Comparison of ENCODE assay signal across 8 cellular contexts in the genomic region with DNA sequence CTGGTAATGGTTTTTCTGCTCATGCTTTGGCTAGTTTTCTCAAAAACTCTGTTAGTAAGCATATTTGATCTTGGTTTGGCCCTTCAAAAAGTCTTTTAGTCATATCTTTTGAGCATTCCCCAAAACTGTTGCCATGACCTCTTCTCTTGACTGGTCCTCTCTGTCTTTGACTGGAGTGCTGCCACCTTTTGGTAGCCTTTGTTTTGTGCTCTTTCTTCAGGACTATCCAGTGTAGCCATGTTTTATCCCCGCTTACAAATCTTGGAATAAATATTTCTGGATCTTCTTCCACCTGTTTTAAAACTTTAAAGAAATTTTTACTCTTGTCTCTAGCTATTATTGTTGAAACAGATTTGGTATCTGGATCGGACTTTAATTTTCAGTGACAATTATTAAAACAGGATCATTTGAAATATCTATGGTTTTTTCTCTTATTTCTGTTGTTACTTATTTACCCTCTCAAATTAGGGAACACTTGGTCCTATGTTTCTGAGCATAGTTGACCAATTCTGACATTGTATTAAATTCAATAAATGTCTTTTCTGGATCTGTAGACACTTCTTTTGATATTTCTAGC. TPM values are rescaled to one million over a fixed set of nuclear protein-coding genes. Genes with fewer than 3 reads are reported as not detected.
DNase-seq lines count a peak whose midpoint lies in the region; ATAC-seq and TF ChIP-seq lines count a peak whose summit lies in the region.

No MANE protein-coding gene starts in this region.

- TF ChIP-seq CTCF in DOHH2 (IDR thresholded peaks at IDR 0.05; ENCODE audit: low read depth, low read length, poor library complexity, severe bottlenecking) (peak; percentile 71), HFFc6 (IDR thresholded peaks at IDR 0.05) (peak; percentile 78), SU-DHL-6 (IDR thresholded peaks at IDR 0.05; ENCODE audit: insufficient read depth, low read length, poor library complexity, severe bottlenecking) (peak; percentile 57)

- ATAC-seq in GM21526 (IDR thresholded peaks at IDR 0.05; ENCODE audit: low FRiP score, unreplicated experiment) = no peak

- H3K9me3 Mint-ChIP-seq in HFFc6 = peaks cover 6% of the 10 kb centered on the region; the same call in 1 of the 2 replicates

- peaks cover 20% of the 10 kb centered on the region for H3K4me1 ChIP-seq in DOHH2 (ENCODE audit: control insufficient read depth, low read length)
- no peaks in the 10 kb centered on the region for H3K4me1 ChIP-seq in effector memory CD4-positive, alpha-beta T cell (ENCODE audit: control insufficient read depth, insufficient read depth, low read length, poor library complexity, severe bottlenecking)

- H2AFZ ChIP-seq in SU-DHL-6 (ENCODE audit: low read depth, low read length, severe bottlenecking) = no peak overlapping the region

- H3K79me2 ChIP-seq in DOHH2 (ENCODE audit: control insufficient read depth, low read length) (no peaks in the 10 kb centered on the region), SU-DHL-6 (ENCODE audit: insufficient read depth, low read length) (0 out of 2 replicates have a peak, but pooled peaks cover 5% of the 10 kb centered on the region)

- H3K27me3 ChIP-seq in DOHH2 (ENCODE audit: control insufficient read depth, low read length) = no peaks in the 10 kb centered on the region
- no peaks in the 10 kb centered on the region for H3K27me3 ChIP-seq in SU-DHL-6 (ENCODE audit: low read length)
- peaks cover 3% of the 10 kb centered on the region for H3K27me3 ChIP-seq in effector memory CD4-positive, alpha-beta T cell (replicated peaks; ENCODE audit: control insufficient read depth, insufficient read depth, low read length, poor library complexity, severe bottlenecking)

- peak overlapping the region; percentile 23; the same call in 1 of the 2 replicates for H3K4me2 ChIP-seq in DOHH2 (ENCODE audit: low read length)
- H3K4me2 ChIP-seq in SU-DHL-6 (ENCODE audit: low read depth, low read length, poor library complexity, severe bottlenecking) = no peak overlapping the region

- peaks cover 16% of the 10 kb centered on the region for H3K27me3 Mint-ChIP-seq in HFFc6 (ENCODE audit: insufficient read depth)

- H3K27ac ChIP-seq in DOHH2 (ENCODE audit: low read depth, low read length) = no peak overlapping the region
- H3K27ac ChIP-seq in SU-DHL-6 (ENCODE audit: low read depth, low read length) = no peak overlapping the region
- no peak overlapping the region for H3K27ac ChIP-seq in effector memory CD4-positive, alpha-beta T cell (ENCODE audit: insufficient read depth, low read length, poor library complexity, severe bottlenecking)

- DNase-seq in HFFc6 (peak; percentile 38), left kidney (ENCODE audit: low read depth, low spot score) (peak; percentile 60), activated gamma-delta T cell (lab: John Stamatoyannopoulos, UW) (no peak), NCI-H1436 (lab: John Stamatoyannopoulos, UW) (no peak)
- DNase-seq in effector memory CD4-positive, alpha-beta T cell = no peak

- H3K27ac Mint-ChIP-seq in HFFc6 = no peak overlapping the region

- H3K9me3 ChIP-seq in DOHH2 (ENCODE audit: control insufficient read depth, insufficient read depth, low read length) (no peaks in the 10 kb centered on the region), SU-DHL-6 (ENCODE audit: insufficient read depth, low read length) (no peaks in the 10 kb centered on the region)
- H3K9me3 ChIP-seq in effector memory CD4-positive, alpha-beta T cell (ENCODE audit: control insufficient read depth, low read length) = no peaks in the 10 kb centered on the region

- H4K20me1 ChIP-seq in DOHH2 (ENCODE audit: control insufficient read depth, insufficient read depth, low read depth, low read length) (no peaks in the 10 kb centered on the region), SU-DHL-6 (ENCODE audit: low read depth, low read length) (peaks cover 9% of the 10 kb centered on the region; the same call in 1 of the 2 replicates)

- H3K4me3 ChIP-seq in DOHH2 (ENCODE audit: low read length) (no peak overlapping the region), SU-DHL-6 (ENCODE audit: insufficient read depth, low read length, poor library complexity, severe bottlenecking) (no peak overlapping the region)
- H3K4me3 ChIP-seq in effector memory CD4-positive, alpha-beta T cell (ENCODE audit: insufficient read depth, low read depth, low read length, poor library complexity, severe bottlenecking) = no peak overlapping the region

- no peaks in the 10 kb centered on the region for H3F3A ChIP-seq in DOHH2 (ENCODE audit: control insufficient read depth, insufficient read depth)
- H3F3A ChIP-seq in SU-DHL-6 (ENCODE audit: insufficient read depth) = 0 out of 2 replicates have a peak, but pooled peaks cover 6% of the 10 kb centered on the region

- H3K9me2 ChIP-seq in DOHH2 (replicated peaks; ENCODE audit: control insufficient read depth, low read length) (no peaks in the 10 kb centered on the region), SU-DHL-6 (replicated peaks; ENCODE audit: insufficient read depth, low read length) (no peaks in the 10 kb centered on the region)

- H3K36me3 Mint-ChIP-seq in HFFc6 (ENCODE audit: low read depth) = no peaks in the 10 kb centered on the region; the same call in 1 of the 2 replicates

- no peaks in the 10 kb centered on the region for H3K36me3 ChIP-seq in DOHH2 (ENCODE audit: control insufficient read depth, low read length)
- H3K36me3 ChIP-seq in SU-DHL-6 (ENCODE audit: low read length) = no peaks in the 10 kb centered on the region
- no peaks in the 10 kb centered on the region for H3K36me3 ChIP-seq in effector memory CD4-positive, alpha-beta T cell (ENCODE audit: control insufficient read depth, insufficient read depth, low read length)

- no peaks in the 10 kb centered on the region for H3K4me1 Mint-ChIP-seq in HFFc6 (ENCODE audit: low read depth)

- no peak overlapping the region for H3K9ac ChIP-seq in SU-DHL-6 (ENCODE audit: low read length)

- no peak overlapping the region for H3K4me3 Mint-ChIP-seq in HFFc6

RNA-seq across cellular contexts. Expression of a gene that starts 1.0 kb away (rescaled TPM):
- not detected for total RNA-seq in HFFc6 (2021; fragmentation: NEBNext Ultra II Directional; extraction: Animal tissue kit (Norgen Biotek cat#: 25700))

Comparison
In these comparisons a context has a peak if more than half of its experiments do, and no peak if none do; other contexts are left out.
1. DNase-seq: peak in HFFc6 (single experiment) and left kidney (single experiment); none in effector memory CD4-positive, alpha-beta T cell (0 of 3), activated gamma-delta T cell (single experiment) and NCI-H1436 (single experiment).
2. Peak in every context shown above with its lines, with median percentiles within 50 percentile points of each other: CTCF ChIP-seq.